32 cellular contexts compared by ENCODE assay signal in genomic region chr21:15027056-15027455, GRCh38.
"Had no signal": no experiment of that assay in that cellular context is flagged by ENCODE, and none has a peak within 500 bp of the region (broad histone marks: within the 10 kb centered on the region; RNA-seq: fewer than 3 reads in every experiment).

No MANE protein-coding gene starts in this region.

- DNase-seq: activated B cell treated with CpG ODN at 0.5 μM for 24 hours; activated CD4-positive, alpha-beta memory T cell treated with anti-CD3 and anti-CD28 coated beads for 36 hours; activated CD4-positive, alpha-beta T cell treated with anti-CD3 and anti-CD28 coated beads for 4 hours; activated CD4-positive, alpha-beta T cell treated with anti-CD3 and anti-CD28 coated beads, Interleukin-2, amount 50 U/mL, for 1 hour; activated CD4-positive, CD25-positive, alpha-beta regulatory T cell treated with anti-CD3 and anti-CD28 coated beads, Interleukin-2, amount 50 U/mL, for 72 hours; activated CD8-positive, alpha-beta memory T cell treated with anti-CD3 and anti-CD28 coated beads for 24 hours; activated CD8-positive, alpha-beta memory T cell treated with anti-CD3 and anti-CD28 coated beads, Interleukin-2, amount 10 ng/mL, durations not matched to agents 7 days and 5 days; activated CD8-positive, alpha-beta memory T cell treated with anti-CD3 and anti-CD28 coated beads, Interleukin-2, amount 50 U/mL, for 48 hours; activated effector memory CD4-positive, alpha-beta T cell treated with Interleukin-2 at 50 U/mL for 16 hours; activated naive CD4-positive, alpha-beta T cell treated with anti-CD3 and anti-CD28 coated beads, Interleukin-2, amount 10 ng/mL, durations not matched to agents 7 days and 5 days; activated naive CD8-positive, alpha-beta T cell treated with anti-CD3 and anti-CD28 coated beads, Interleukin-2, amount 50 U/mL, for 24 hours; activated T-cell treated with anti-CD3 and anti-CD28 coated beads, Interleukin-2, amount 50 U/mL, for 48 hours; anterior cingulate cortex; caudate nucleus; NCI-H1105; NCI-H1417 treated with DMSO at 0.1 percent for 48 hours; NCI-H187 treated with DMSO at 0.1 percent for 48 hours; NCI-H2081; NCI-H2171 treated with DMSO at 0.1 percent for 48 hours; NCI-H226; NCI-H446 treated with DMSO at 0.1 percent for 48 hours; NCI-H524; NK-92 treated with Interleukin-12 subunit alpha and Interleukin-12 subunit beta, amount 100 ng/mL, for 24 hours; PC-3; Right ventricle myocardium superior; SW 1271; T-helper 1 cell; T-helper 2 cell; T-helper 9 cell had no signal

- H3K4me3 ChIP-seq: K562 had no signal

- ATAC-seq: activated CD8-positive, alpha-beta memory T cell treated with anti-CD3 and anti-CD28 coated beads, Interleukin-2, amount 10 ng/mL, durations not matched to agents 7 days and 5 days; activated naive CD8-positive, alpha-beta T cell treated with anti-CD3 and anti-CD28 coated beads, Interleukin-2, amount 50 U/mL, for 24 hours; K562; PC-3 had no signal

- FAIRE-seq: bronchial epithelial cell, K562 had no signal

- H3K27ac ChIP-seq: VCaP had no signal
